ENCODE assay signal across 14 cellular contexts in genomic region chr11:116871248-116871647, GRCh38. TPM values are rescaled to one million over a fixed set of nuclear protein-coding genes. Genes with fewer than 3 reads are reported as not detected.
DNase-seq lines count a peak whose midpoint lies in the region; ATAC-seq and TF ChIP-seq lines count a peak whose summit lies in the region.
"Had no signal": no experiment of that assay in that cellular context is flagged by ENCODE, and none has a peak within 500 bp of the region (broad histone marks: within the 10 kb centered on the region; RNA-seq: fewer than 3 reads in every experiment).

No MANE protein-coding gene starts in this region.

- H3K27me3 ChIP-seq in MG63: no peaks in the 10 kb centered on the region
- H3K27me3 ChIP-seq in dorsolateral prefrontal cortex: no peaks in the 10 kb centered on the region
- no peaks in the 10 kb centered on the region for H3K27me3 ChIP-seq in osteoblast (ENCODE audit: insufficient read depth, low read length)

- ATAC-seq in GM21619 (IDR thresholded peaks at IDR 0.05; ENCODE audit: unreplicated experiment) (no peak), GM18519 (IDR thresholded peaks at IDR 0.05; ENCODE audit: low FRiP score, unreplicated experiment) (no peak), HG03520 (IDR thresholded peaks at IDR 0.05; ENCODE audit: unreplicated experiment) (no peak)
- ATAC-seq: psoas muscle had no signal

- TF ChIP-seq CTCF in dorsolateral prefrontal cortex (IDR thresholded peaks at IDR 0.05 in 54 of 56, conservative IDR thresholded peaks at IDR 0.05 in 2 of 56; ENCODE audit: low read depth in 1 of 56, partially characterized antibody in 56 of 56) (no peak), osteoblast (IDR thresholded peaks at IDR 0.05; ENCODE audit: extremely low read depth, low read depth, low read length) (no peak)

- intact Hi-C loops in dorsolateral prefrontal cortex (cut with DNase I): loop anchor here in 1 of 2 donors (10.0 kb wide), 1 partner anchor 76 kb away; the partner anchor contains the start of gene APOA5

- no peak overlapping the region for H2AFZ ChIP-seq in osteoblast (ENCODE audit: low read length)
- H2AFZ ChIP-seq: PC-9 had no signal

- H3K36me3 ChIP-seq in MG63 (peaks cover 50% of the 10 kb centered on the region), osteoblast (ENCODE audit: insufficient read depth, low read length) (peaks cover 61% of the 10 kb centered on the region)

- H3K27ac ChIP-seq in dorsolateral prefrontal cortex (peak overlapping the region in 51 of 59 donors; percentile 11 to 93 (median 79)), osteoblast (ENCODE audit: low read depth, low read length) (peak overlapping the region; percentile 83)
- H3K27ac ChIP-seq: PC-9, psoas muscle, WERI-Rb-1 had no signal

- no peaks in the 10 kb centered on the region for H4K20me1 ChIP-seq in osteoblast (ENCODE audit: insufficient read depth, low read length)

- DNase-seq in GM03348 (ENCODE audit: low spot score) (peak; percentile 82), MG63 (peak; percentile 59), dorsolateral prefrontal cortex (no peak), osteoblast (ENCODE audit: insufficient read length, low spot score, missing footprints) (peak; percentile 70)
- DNase-seq: activated effector memory CD4-positive, alpha-beta T cell treated with Interleukin-2 at 50 U/mL for 16 hours; kidney glomerular epithelial cell; NCI-H187 treated with DMSO at 0.1 percent for 48 hours; psoas muscle; WERI-Rb-1 had no signal

- H3K4me3 ChIP-seq in MG63 (no peak overlapping the region), dorsolateral prefrontal cortex (no peak overlapping the region), osteoblast (ENCODE audit: insufficient read depth, low read length) (no peak overlapping the region)
- H3K4me3 ChIP-seq: PC-9, psoas muscle had no signal

- no peaks in the 10 kb centered on the region for H3K79me2 ChIP-seq in osteoblast (ENCODE audit: insufficient read depth, low read length)

- H3K9me3 ChIP-seq in MG63 (no peaks in the 10 kb centered on the region), osteoblast (ENCODE audit: low read depth, low read length) (no peaks in the 10 kb centered on the region)
- H3K9me3 ChIP-seq: psoas muscle had no signal

- peaks cover 43% of the 10 kb centered on the region for H3K4me1 ChIP-seq in osteoblast (ENCODE audit: insufficient read depth, low read length)

- H3K4me2 ChIP-seq in osteoblast (ENCODE audit: insufficient read depth, low read length): peak overlapping the region; percentile 43
- H3K4me2 ChIP-seq: PC-9 had no signal

RNA-seq across cellular contexts. Expression of gene APOA1, which starts 33.8 kb away (rescaled TPM):
- total RNA-seq in MG63 (2014; rRNA removed; shearing (Covaris generic); ENCODE audit: low replicate concordance): not detected in 2 replicates
- 1 to 10 TPM in 16 of 120 experiments, under 1 TPM in 53, not detected in 51; 0.32 to 2.2 (median 0.72) TPM for total RNA-seq in dorsolateral prefrontal cortex
- total RNA-seq in osteoblast: under 0.01 and 0.29 TPM in 2 replicates
- total RNA-seq: G401, PC-9 had no signal

RNA-seq across cellular contexts. Expression of gene APOC3, which starts 41.5 kb away (rescaled TPM):
- total RNA-seq in MG63 (2014; rRNA removed; shearing (Covaris generic); ENCODE audit: low replicate concordance): not detected in 2 replicates
- total RNA-seq in dorsolateral prefrontal cortex: not detected
- not detected in 2 replicates for total RNA-seq in osteoblast
- total RNA-seq: G401, PC-9 had no signal

RNA-seq across cellular contexts. Expression of gene APOA4, which starts 48.1 kb away (rescaled TPM):
- total RNA-seq in MG63 (2014; rRNA removed; shearing (Covaris generic); ENCODE audit: low replicate concordance): not detected in 2 replicates
- not detected for total RNA-seq in dorsolateral prefrontal cortex
- not detected in 2 replicates for total RNA-seq in osteoblast
- total RNA-seq: G401, PC-9 had no signal

Comparison
In these comparisons a context has a peak if more than half of its experiments do, and no peak if none do; other contexts are left out.
1. DNase-seq: peak in GM03348 (single experiment), MG63 (single experiment) and osteoblast (single experiment); none in dorsolateral prefrontal cortex (0 of 10).